In the genomic region with DNA sequence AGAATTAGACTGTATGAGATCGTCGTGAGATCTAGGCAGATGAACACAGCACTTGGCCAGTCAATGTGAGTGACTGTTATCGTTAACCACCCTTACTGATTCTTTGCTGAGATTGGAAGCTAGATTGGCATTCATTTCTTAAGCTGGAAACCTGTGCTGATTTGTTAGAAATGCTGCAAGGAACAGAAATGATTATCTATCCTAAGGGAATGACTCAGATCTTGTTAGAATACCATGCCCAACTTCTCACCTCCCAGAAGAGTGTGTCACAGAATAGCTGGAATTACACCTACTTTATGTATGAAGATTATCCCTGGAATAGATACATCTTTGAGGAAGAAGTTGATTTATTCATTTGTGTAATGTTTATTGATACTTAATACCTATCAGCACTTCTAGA, we compare ENCODE assay signal across 23 cellular contexts.
"Had no signal": no experiment of that assay in that cellular context is flagged by ENCODE, and none has a peak within 500 bp of the region (broad histone marks: within the 10 kb centered on the region; RNA-seq: fewer than 3 reads in every experiment).

No MANE protein-coding gene starts in this region.

- H3K36me3 ChIP-seq: gastrocnemius medialis, lower lobe of right lung, suprapubic skin, transverse colon, vagina had no signal

- H3K27me3 Mint-ChIP-seq: activated CD4-positive, alpha-beta memory T cell treated with anti-CD3 and anti-CD28 coated beads for 36 hours; progenitor cell of endocrine pancreas had no signal

- H3K27ac ChIP-seq: gastrocnemius medialis, lower lobe of right lung, suprapubic skin, transverse colon, vagina had no signal

- H3K4me1 ChIP-seq: lower lobe of right lung, vagina had no signal

- ATAC-seq: activated naive CD4-positive, alpha-beta T cell treated with anti-CD3 and anti-CD28 coated beads, Interleukin-2, amount 50 U/mL, for 72 hours; effector memory CD8-positive, alpha-beta T cell; gastrocnemius medialis; left colon; lower lobe of right lung; right cardiac atrium; stimulated activated naive CD8-positive, alpha-beta T cell treated with anti-CD3 and anti-CD28 coated beads, Interleukin-15, amount 100 ng/mL, for 72 hours; WTC11 had no signal

- H3K4me1 Mint-ChIP-seq: stimulated activated naive CD8-positive, alpha-beta T cell treated with anti-CD3 and anti-CD28 coated beads, Interleukin-15, amount 100 ng/mL, for 72 hours; WTC11 had no signal

- H3K36me3 Mint-ChIP-seq: activated CD4-positive, alpha-beta memory T cell treated with anti-CD3 and anti-CD28 coated beads for 36 hours; WTC11 had no signal

- H3K4me3 ChIP-seq: gastrocnemius medialis, lower lobe of right lung, suprapubic skin, transverse colon, vagina had no signal

- H3K27ac Mint-ChIP-seq: activated CD4-positive, alpha-beta memory T cell treated with anti-CD3 and anti-CD28 coated beads for 36 hours; activated naive CD4-positive, alpha-beta T cell treated with anti-CD3 and anti-CD28 coated beads, Interleukin-2, amount 50 U/mL, for 72 hours; activated T-helper 1 cell treated with anti-CD3 and anti-CD28 coated beads, Interleukin-12 subunit alpha, Interleukin-12 subunit beta, Interleukin-2, Interleukin-4 antibody, amounts not matched to agents 30 ng/mL and 10 ng/mL and 1 ng/mL, durations not matched to agents 14 hours and 24 hours and 36 hours; nephron; stimulated activated naive CD8-positive, alpha-beta T cell treated with anti-CD3 and anti-CD28 coated beads, Interleukin-15, amount 100 ng/mL, for 72 hours; WTC11 had no signal

- H3K27me3 ChIP-seq: gastrocnemius medialis, suprapubic skin, transverse colon, vagina had no signal

- H3K9me3 Mint-ChIP-seq: activated CD4-positive, alpha-beta memory T cell treated with anti-CD3 and anti-CD28 coated beads for 36 hours; activated T-helper 1 cell treated with anti-CD3 and anti-CD28 coated beads, Interleukin-12 subunit alpha, Interleukin-12 subunit beta, Interleukin-2, Interleukin-4 antibody, amounts not matched to agents 30 ng/mL and 10 ng/mL and 1 ng/mL, durations not matched to agents 14 hours and 24 hours and 36 hours; effector memory CD8-positive, alpha-beta T cell; nephron; stimulated activated naive CD8-positive, alpha-beta T cell treated with anti-CD3 and anti-CD28 coated beads, Interleukin-15, amount 100 ng/mL, for 72 hours; WTC11 had no signal

- H3K4me3 Mint-ChIP-seq: activated CD4-positive, alpha-beta memory T cell treated with anti-CD3 and anti-CD28 coated beads for 36 hours; activated T-helper 1 cell treated with anti-CD3 and anti-CD28 coated beads, Interleukin-12 subunit alpha, Interleukin-12 subunit beta, Interleukin-2, Interleukin-4 antibody, amounts not matched to agents 30 ng/mL and 10 ng/mL and 1 ng/mL, durations not matched to agents 14 hours and 24 hours and 36 hours; effector memory CD8-positive, alpha-beta T cell; nephron; stimulated activated naive CD8-positive, alpha-beta T cell treated with anti-CD3 and anti-CD28 coated beads, Interleukin-15, amount 100 ng/mL, for 72 hours; WTC11 had no signal

- DNase-seq: activated CD4-positive, alpha-beta memory T cell treated with anti-CD3 and anti-CD28 coated beads for 36 hours; activated CD4-positive, alpha-beta T cell treated with anti-CD3 and anti-CD28 coated beads for 4 hours; activated gamma-delta T cell treated with Interleukin-2 at 50 U/mL for 16 hours; activated T-cell treated with anti-CD3 and anti-CD28 coated beads for 4 hours; effector memory CD8-positive, alpha-beta T cell; gastrocnemius medialis; head of caudate nucleus; left colon; lower lobe of right lung; right cardiac atrium; small intestine; stimulated activated CD4-positive, alpha-beta T cell treated with anti-CD3 and anti-CD28 coated beads, Interleukin-4, amount 100 ng/mL, for 1 hour; stimulated activated naive CD8-positive, alpha-beta T cell treated with anti-CD3 and anti-CD28 coated beads, Interleukin-15, amount 100 ng/mL, for 72 hours; SW 1271; T-helper 2 cell; transverse colon had no signal

- H3K9me3 ChIP-seq: gastrocnemius medialis, lower lobe of right lung, suprapubic skin, transverse colon, vagina had no signal
